In the genomic region with DNA sequence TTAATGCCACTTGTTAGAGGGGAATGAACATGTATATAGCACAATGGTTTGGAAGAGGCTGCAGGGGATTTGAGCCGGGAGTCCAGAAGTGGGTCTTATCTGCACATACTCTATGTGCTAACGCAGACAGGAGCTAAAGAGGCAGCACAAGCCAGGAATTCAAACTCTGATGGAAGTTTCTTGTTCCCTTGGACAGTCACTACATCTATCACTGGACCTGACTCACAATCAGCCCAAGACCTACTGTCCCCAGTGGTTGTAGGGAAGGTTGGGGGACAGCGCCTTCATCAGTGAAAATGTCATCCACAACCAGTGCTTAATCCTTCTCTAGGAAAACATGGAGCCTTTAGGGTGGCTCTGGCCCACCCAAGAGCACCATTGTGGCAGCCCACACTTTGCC, we compare ENCODE assay signal across 29 cellular contexts.
"Had no signal": no experiment of that assay in that cellular context is flagged by ENCODE, and none has a peak within 500 bp of the region (broad histone marks: within the 10 kb centered on the region; RNA-seq: fewer than 3 reads in every experiment).

No MANE protein-coding gene starts in this region.

- H3K79me2 ChIP-seq: hepatocyte had no signal

- H3K27me3 ChIP-seq: dorsolateral prefrontal cortex, gastrocnemius medialis, hepatocyte, ovary, suprapubic skin, transverse colon, upper lobe of right lung, uterus had no signal

- H3K27ac ChIP-seq: dorsolateral prefrontal cortex, epithelial cell of prostate, gastrocnemius medialis, hepatocyte, ovary, suprapubic skin, transverse colon, upper lobe of right lung, uterus had no signal

- H2AFZ ChIP-seq: hepatocyte had no signal

- H3K4me1 Mint-ChIP-seq: mesothelial cell of epicardium; stimulated activated naive CD8-positive, alpha-beta T cell treated with anti-CD3 and anti-CD28 coated beads, Interleukin-15, amount 100 ng/mL, for 72 hours had no signal

- H3K4me3 Mint-ChIP-seq: mesothelial cell of epicardium; natural killer cell treated with Interleukin-12 subunit alpha and Interleukin-12 subunit beta and Interleukin-15 and Interleukin-18, amount 100 ng/mL, for 72 hours; stimulated activated naive CD8-positive, alpha-beta T cell treated with anti-CD3 and anti-CD28 coated beads, Interleukin-15, amount 100 ng/mL, for 72 hours had no signal

- H3K4me1 ChIP-seq: gastrocnemius medialis, suprapubic skin, transverse colon, upper lobe of right lung, uterus had no signal

- H3K4me2 ChIP-seq: hepatocyte, smooth muscle cell had no signal

- DNase-seq: cerebellar nuclear complex; dorsolateral prefrontal cortex; effector CD4-positive, alpha-beta T cell; foreskin fibroblast; gastrocnemius medialis; head of caudate nucleus; left colon; mesenchymal stem cell; mucosa of descending colon; naive B cell; occipital lobe; ovary; posterior cingulate gyrus; stimulated activated CD4-positive, alpha-beta T cell treated with anti-CD3 and anti-CD28 coated beads, Interleukin-12 subunit alpha, Interleukin-12 subunit beta, amount 100 ng/mL, for 4 hours; stimulated activated CD4-positive, alpha-beta T cell treated with anti-CD3 and anti-CD28 coated beads, Interleukin-1b, Interleukin-23, amount 100 ng/mL, for 48 hours; stimulated activated CD4-positive, alpha-beta T cell treated with anti-CD3 and anti-CD28 coated beads, Interleukin-4, amount 100 ng/mL, for 1 hour; stimulated activated CD8-positive, alpha-beta memory T cell treated with anti-CD3 and anti-CD28 coated beads, Interleukin-4, amount 100 ng/mL, for 48 hours; stimulated activated naive CD4-positive, alpha-beta T cell; stimulated activated naive CD8-positive, alpha-beta T cell treated with anti-CD3 and anti-CD28 coated beads, Interleukin-15, amount 100 ng/mL, for 72 hours; transverse colon; upper lobe of right lung; uterus had no signal

- ATAC-seq: esophagus mucosa; gastrocnemius medialis; left colon; mucosa of descending colon; stimulated activated naive CD8-positive, alpha-beta T cell treated with anti-CD3 and anti-CD28 coated beads, Interleukin-15, amount 100 ng/mL, for 72 hours; upper lobe of right lung had no signal

- H3K36me3 ChIP-seq: ovary, uterus had no signal

- H3K4me3 ChIP-seq: dorsolateral prefrontal cortex, gastrocnemius medialis, hepatocyte, mucosa of descending colon, ovary, smooth muscle cell, suprapubic skin, transverse colon, upper lobe of right lung, uterus had no signal

- H3K27ac Mint-ChIP-seq: mesothelial cell of epicardium; natural killer cell treated with Interleukin-12 subunit alpha and Interleukin-12 subunit beta and Interleukin-15 and Interleukin-18, amount 100 ng/mL, for 72 hours; stimulated activated naive CD8-positive, alpha-beta T cell treated with anti-CD3 and anti-CD28 coated beads, Interleukin-15, amount 100 ng/mL, for 72 hours had no signal

- H3K9me3 ChIP-seq: gastrocnemius medialis, ovary, suprapubic skin, upper lobe of right lung had no signal
